In the genomic region with DNA sequence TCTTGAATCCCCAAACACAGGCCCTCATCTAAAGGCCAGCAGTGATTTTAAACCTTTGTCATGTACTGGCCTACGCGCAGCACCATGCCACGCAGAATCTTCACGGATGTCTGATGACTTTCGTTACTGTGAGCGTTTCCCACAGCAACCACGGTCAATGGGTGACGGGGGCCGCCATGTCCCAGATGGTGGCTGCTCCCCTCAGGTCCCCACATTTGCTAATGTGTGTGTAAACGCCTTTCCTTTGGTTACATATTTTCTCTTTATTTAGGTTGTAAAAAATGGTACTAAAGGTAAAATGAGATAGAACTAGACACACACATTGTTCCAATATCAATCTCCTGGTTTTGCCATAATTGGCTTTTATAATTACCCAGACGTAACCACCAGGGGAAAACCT, we compare ENCODE assay signal across 4 cellular contexts.
"Had no signal": no experiment of that assay in that cellular context is flagged by ENCODE, and none has a peak within 500 bp of the region (broad histone marks: within the 10 kb centered on the region; RNA-seq: fewer than 3 reads in every experiment).

No MANE protein-coding gene starts in this region.

- ATAC-seq: GM23338 had no signal

- DNase-seq: H9, HCEC 1CT, IMR-90 had no signal

- H3K4me3 ChIP-seq: GM23338 had no signal
